Comparison of ENCODE assay signal across 8 cellular contexts in genomic region chr1:23810818-23811420, GRCh38. TPM values are rescaled to one million over a fixed set of nuclear protein-coding genes. Genes with fewer than 3 reads are reported as not detected.
DNase-seq lines count a peak whose midpoint lies in the region; TF ChIP-seq lines count a peak whose summit lies in the region.

No MANE protein-coding gene starts in this region.

- H3K36me3 ChIP-seq in muscle layer of duodenum (ENCODE audit: control insufficient read depth in 1 of 2, insufficient read depth in 2 of 2, low read length in 2 of 2) = peaks cover 31 to 54% of the 10 kb centered on the region in 2 donors

- DNase-seq in NCI-H2227 (lab: John Stamatoyannopoulos, UW; ENCODE audit: unreplicated experiment) (peak; percentile 52), NCI-H2227 treated with DMSO at 0.1 percent for 48 hours (lab: John Stamatoyannopoulos, UW) (no peak), DMS153 (lab: John Stamatoyannopoulos, UW) (no peak), NK-92 (lab: John Stamatoyannopoulos, UW; ENCODE audit: unreplicated experiment) (no peak)
- peak; percentile 52 for DNase-seq in Jurkat, Clone E6-1 (ENCODE audit: low read depth, low spot score)
- peak; percentile 20 for DNase-seq in effector CD8-positive, alpha-beta T cell (lab: John Stamatoyannopoulos, UW)

- H3K9me3 ChIP-seq in muscle layer of duodenum (ENCODE audit: control insufficient read depth in 1 of 2, low read length in 2 of 2) = no peaks in the 10 kb centered on the region

- peak overlapping the region; percentile 60 for H3K27ac ChIP-seq in muscle layer of duodenum (ENCODE audit: low read length)

- H3K27me3 ChIP-seq in muscle layer of duodenum (ENCODE audit: low read depth, low read length) = no peaks in the 10 kb centered on the region

- no peak overlapping the region for H3K4me3 ChIP-seq in Jurkat, Clone E6-1 (ENCODE audit: low read length)
- H3K4me3 ChIP-seq in WI38 (ENCODE audit: low read depth, low read length) (no peak overlapping the region), muscle layer of duodenum (ENCODE audit: low read depth in 1 of 2, low read length in 2 of 2) (no peak overlapping the region)

- peak; percentile 69 for TF ChIP-seq CTCF in WI38 (IDR thresholded peaks at IDR 0.05; ENCODE audit: low read depth, low read length)

- peaks cover 0 to 10% of the 10 kb centered on the region in 2 donors for H3K4me1 ChIP-seq in muscle layer of duodenum (ENCODE audit: control insufficient read depth in 1 of 2, insufficient read depth in 2 of 2, low read length in 2 of 2)

RNA-seq across cellular contexts. Expression of gene GALE, which starts 10.4 kb away (rescaled TPM):
- 42.7 TPM for polyA plus RNA-seq in Jurkat, Clone E6-1 (2012; ENCODE audit: insufficient read depth, insufficient read length)

RNA-seq across cellular contexts. Expression of gene HMGCL, which starts 14.3 kb away (rescaled TPM):
- 21.2 TPM for polyA plus RNA-seq in Jurkat, Clone E6-1 (2012; ENCODE audit: insufficient read depth, insufficient read length)

RNA-seq across cellular contexts. Expression of gene LYPLA2, which starts 20.0 kb away (rescaled TPM):
- polyA plus RNA-seq in Jurkat, Clone E6-1 (2012; ENCODE audit: insufficient read depth, insufficient read length) = 65.4 TPM

RNA-seq across cellular contexts. Expression of gene PITHD1, which starts 32.7 kb away (rescaled TPM):
- 66.9 TPM for polyA plus RNA-seq in Jurkat, Clone E6-1 (2012; ENCODE audit: insufficient read depth, insufficient read length)

RNA-seq across cellular contexts. Expression of gene FUCA1, which starts 57.2 kb away (rescaled TPM):
- polyA plus RNA-seq in Jurkat, Clone E6-1 (2012; ENCODE audit: insufficient read depth, insufficient read length) = 15.9 TPM

Comparison
In these comparisons a context has a peak if more than half of its experiments do, and no peak if none do; other contexts are left out.
1. DNase-seq: peak in NCI-H2227 (single experiment), Jurkat, Clone E6-1 (single experiment) and effector CD8-positive, alpha-beta T cell (single experiment); none in NCI-H2227 treated with DMSO at 0.1 percent for 48 hours (single experiment), DMS153 (single experiment) and NK-92 (single experiment).